14 cellular contexts compared by ENCODE assay signal in genomic region chr1:172351347-172351746, GRCh38.
DNase-seq lines count a peak whose midpoint lies in the region; ATAC-seq, FAIRE-seq and TF ChIP-seq lines count a peak whose summit lies in the region.
"Had no signal": no experiment of that assay in that cellular context is flagged by ENCODE, and none has a peak within 500 bp of the region (broad histone marks: within the 10 kb centered on the region; RNA-seq: fewer than 3 reads in every experiment).

No MANE protein-coding gene starts in this region.

- H3K18ac ChIP-seq in mesenchymal stem cell (ENCODE audit: low read depth in 1 of 2, low read length in 2 of 2): no peak overlapping the region

- H3K79me2 ChIP-seq in ACC112 (ENCODE audit: control insufficient read depth, insufficient read depth, low read length, unreplicated experiment) (no peaks in the 10 kb centered on the region), K562 (ENCODE audit: control insufficient read depth, insufficient read depth, low read length) (no peaks in the 10 kb centered on the region)

- H3K27me3 ChIP-seq in ACC112 (ENCODE audit: insufficient read depth, low read length) (no peaks in the 10 kb centered on the region), K562 (ENCODE audit: control insufficient read depth in 2 of 2, insufficient read depth in 2 of 2, low read length in 2 of 2) (no peaks in the 10 kb centered on the region), mesenchymal stem cell (ENCODE audit: control insufficient read depth in 1 of 2, insufficient read depth in 1 of 2, low read length in 2 of 2) (no peaks in the 10 kb centered on the region), pancreas (no peaks in the 10 kb centered on the region)

- H3K4me1 ChIP-seq in ACC112 (ENCODE audit: control insufficient read depth, insufficient read depth, low read length, unreplicated experiment) (peaks cover 52% of the 10 kb centered on the region), K562 (replicated peaks in 1 of 2; ENCODE audit: control insufficient read depth in 2 of 2, insufficient read depth in 2 of 2, low read length in 2 of 2) (no peaks in the 10 kb centered on the region), mesenchymal stem cell (ENCODE audit: control insufficient read depth, insufficient read depth, low read depth, low read length) (peaks cover 3% of the 10 kb centered on the region), pancreas (peaks cover 0 to 3% (median 0%) of the 10 kb centered on the region in 3 donors)

- TF ChIP-seq CTCF in K562 (IDR thresholded peaks at IDR 0.05 in 2 of 3, conservative IDR thresholded peaks at IDR 0.05 in 1 of 3; ENCODE audit: insufficient read depth in 2 of 3, low read depth in 1 of 3, low read length in 3 of 3): no peak
- TF ChIP-seq CTCF in pancreas (IDR thresholded peaks at IDR 0.05): no peak

- H2AK5ac ChIP-seq in mesenchymal stem cell (ENCODE audit: low read length, severe bottlenecking): no peak overlapping the region

- no peak overlapping the region for H2BK12ac ChIP-seq in mesenchymal stem cell (ENCODE audit: low read length in 2 of 2)

- H2BK120ac ChIP-seq in mesenchymal stem cell (ENCODE audit: low read depth, low read length): no peak overlapping the region

- TF ChIP-seq RAD21 in Ishikawa (IDR thresholded peaks at IDR 0.05; ENCODE audit: low read depth): peak; percentile 16; the same call in 1 of the 2 replicates
- TF ChIP-seq RAD21 in K562 (CRISPR knock-in tag; conservative IDR thresholded peaks at IDR 0.05 in 1 of 2, IDR thresholded peaks at IDR 0.05 in 1 of 2): no peak

- intact Hi-C loops in K562 (cut with micrococcal nuclease): no loop called here
- intact Hi-C loops in pancreas (cut with DNase I): no loop called here

- FAIRE-seq in K562 (lab: Jason Lieb, UNC) (no peak), pancreas (lab: Jason Lieb, UNC) (no peak), GM12892 (lab: Jason Lieb, UNC) (no peak)
- FAIRE-seq: urothelium cell line had no signal

- no peaks in the 10 kb centered on the region for H4K20me1 ChIP-seq in K562 (replicated peaks; ENCODE audit: control insufficient read depth, insufficient read depth, low read length)

- no peak overlapping the region for H3K23ac ChIP-seq in mesenchymal stem cell (ENCODE audit: low read length in 2 of 2)

- in situ Hi-C loops in K562 (cut with MboI): no loop called here

- H3K79me1 ChIP-seq in mesenchymal stem cell (replicated peaks; ENCODE audit: low read length, poor library complexity, severe bottlenecking): peaks cover 3% of the 10 kb centered on the region

- DNase-seq in K562 (ENCODE audit: extremely low read depth in 1 of 4, low spot score in 3 of 4) (no peak), mesenchymal stem cell (peak; percentile 34), Kasumi-1 (lab: John Stamatoyannopoulos, UW) (no peak), pancreas (no peak), GM12892 (ENCODE audit: insufficient read length) (no peak)
- DNase-seq: activated CD4-positive, alpha-beta T cell treated with anti-CD3 and anti-CD28 coated beads for 36 hours; amygdala; DND-41; effector CD8-positive, alpha-beta T cell; occipital lobe had no signal

- no peaks in the 10 kb centered on the region for H3K9me3 ChIP-seq in K562 (replicated peaks; ENCODE audit: control insufficient read depth, insufficient read depth, low read depth, low read length)
- H3K9me3 ChIP-seq in mesenchymal stem cell (ENCODE audit: control insufficient read depth, low read length): peaks cover 12% of the 10 kb centered on the region
- no peaks in the 10 kb centered on the region for H3K9me3 ChIP-seq in pancreas

- no peak for TF ChIP-seq POLR2A in K562 (conservative IDR thresholded peaks at IDR 0.05)
- TF ChIP-seq POLR2A in GM12892 (IDR thresholded peaks at IDR 0.05; ENCODE audit: low read depth, low read length): no peak

- POLR2A ChIA-PET in K562 (lab: Yijun Ruan, JAX): no interaction called here

- H3K36me3 ChIP-seq in ACC112 (ENCODE audit: insufficient read depth, low read length): 0 out of 2 replicates have a peak, but pooled peaks cover 6% of the 10 kb centered on the region
- H3K36me3 ChIP-seq in K562 (ENCODE audit: control insufficient read depth, insufficient read depth, low read length): no peaks in the 10 kb centered on the region
- no peaks in the 10 kb centered on the region for H3K36me3 ChIP-seq in mesenchymal stem cell (ENCODE audit: control insufficient read depth in 1 of 2, insufficient read depth in 2 of 2, low read depth in 1 of 2, low read length in 2 of 2)
- H3K36me3 ChIP-seq in pancreas: no peaks in the 10 kb centered on the region

- no TSS peak for BruUV-seq in K562 (replicated peaks; lab: Mats Ljungman, UMichigan)

- H2AFZ ChIP-seq in ACC112 (ENCODE audit: low read length, unreplicated experiment) (peak overlapping the region; percentile 47), K562 (ENCODE audit: low read depth, low read length) (no peak overlapping the region), mesenchymal stem cell (ENCODE audit: low read depth, low read length) (no peak overlapping the region)

- H3K4me3 ChIP-seq in ACC112 (ENCODE audit: low read depth, low read length) (peak overlapping the region; percentile 13; the same call in 1 of the 2 replicates), K562 (no peak overlapping the region), mesenchymal stem cell (ENCODE audit: insufficient read depth in 1 of 2, low read depth in 1 of 2, low read length in 2 of 2) (no peak overlapping the region), pancreas (no peak overlapping the region)

- no peak overlapping the region for H4K8ac ChIP-seq in mesenchymal stem cell (ENCODE audit: low read length)

- H3K14ac ChIP-seq in mesenchymal stem cell (ENCODE audit: low read length in 2 of 2): no peak overlapping the region

- TF ChIP-seq EP300 in Ishikawa (IDR thresholded peaks at IDR 0.05; ENCODE audit: borderline replicate concordance) (no peak), K562 (IDR thresholded peaks at IDR 0.05; ENCODE audit: low read length) (no peak)

- no peak overlapping the region for H2BK5ac ChIP-seq in mesenchymal stem cell (ENCODE audit: low read depth, low read length, poor library complexity, severe bottlenecking)

- H2BK15ac ChIP-seq in mesenchymal stem cell (ENCODE audit: low read depth, poor library complexity, severe bottlenecking): no peak overlapping the region

- no peak overlapping the region for H3K4me2 ChIP-seq in K562 (ENCODE audit: insufficient read depth, low read length)
- H3K4me2 ChIP-seq in mesenchymal stem cell (ENCODE audit: low read length, poor library complexity, severe bottlenecking): no peak overlapping the region

- H4K91ac ChIP-seq in mesenchymal stem cell (ENCODE audit: low read length): no peak overlapping the region

- H3K9ac ChIP-seq in K562 (ENCODE audit: insufficient read depth in 1 of 2, low read depth in 2 of 2, low read length in 2 of 2): no peak overlapping the region
- peak overlapping the region; percentile 8 for H3K9ac ChIP-seq in mesenchymal stem cell (ENCODE audit: low read length)

- ATAC-seq in K562 (no peak), pancreas (no peak), HG02973 (IDR thresholded peaks at IDR 0.05; ENCODE audit: unreplicated experiment) (no peak)
- ATAC-seq: activated CD4-positive, alpha-beta T cell treated with anti-CD3 and anti-CD28 coated beads for 36 hours had no signal

- peak overlapping the region; percentile 83 for H3K27ac ChIP-seq in ACC112 (ENCODE audit: low read depth, low read length)
- no peak overlapping the region for H3K27ac ChIP-seq in K562 (ENCODE audit: extremely low read depth, low read depth, low read length)
- H3K27ac ChIP-seq in mesenchymal stem cell (ENCODE audit: low read length, poor library complexity, severe bottlenecking): peak overlapping the region; percentile 81
- peak overlapping the region in 1 of 4 donors; percentile 10 for H3K27ac ChIP-seq in pancreas

- no peak overlapping the region for H3K4ac ChIP-seq in mesenchymal stem cell (ENCODE audit: low read depth in 1 of 2, low read length in 2 of 2)

- CTCF ChIA-PET in K562 (lab: Yijun Ruan, JAX; ENCODE audit: low intra/inter-chr PET ratio): no interaction called here

- no peaks in the 10 kb centered on the region for H3K9me1 ChIP-seq in K562 (ENCODE audit: control insufficient read depth, insufficient read depth, low read length)

TF ChIP-seq in Ishikawa, 13 proteins besides CTCF, POLR2A, EP300 and RAD21 (continues in another document):
- TF ChIP-seq MAX (IDR thresholded peaks at IDR 0.05) (no peak; the same call in 1 of the 2 replicates), CEBPB (IDR thresholded peaks at IDR 0.05) (no peak), TCF12 (IDR thresholded peaks at IDR 0.05; ENCODE audit: low read depth) (no peak), NFIC (IDR thresholded peaks at IDR 0.05) (no peak), TEAD4 (IDR thresholded peaks at IDR 0.05) (no peak), FOXM1 (IDR thresholded peaks at IDR 0.05; ENCODE audit: borderline replicate concordance, low read depth) (no peak), YY1 (IDR thresholded peaks at IDR 0.05; ENCODE audit: low read depth) (no peak), CREB1 (IDR thresholded peaks at IDR 0.05; ENCODE audit: low read depth) (no peak)

TF ChIP-seq in K562, 482 proteins besides CTCF, POLR2A, EP300 and RAD21:
- TF ChIP-seq HDAC2 (IDR thresholded peaks at IDR 0.05) (no peak), MAFF (IDR thresholded peaks at IDR 0.05; ENCODE audit: low read length) (0 out of 2 replicates have a peak, but pooled peaks have one; percentile 22), ZNF316 (IDR thresholded peaks at IDR 0.05) (peak; percentile 4; the same call in 1 of the 2 replicates)
